In the genomic region with DNA sequence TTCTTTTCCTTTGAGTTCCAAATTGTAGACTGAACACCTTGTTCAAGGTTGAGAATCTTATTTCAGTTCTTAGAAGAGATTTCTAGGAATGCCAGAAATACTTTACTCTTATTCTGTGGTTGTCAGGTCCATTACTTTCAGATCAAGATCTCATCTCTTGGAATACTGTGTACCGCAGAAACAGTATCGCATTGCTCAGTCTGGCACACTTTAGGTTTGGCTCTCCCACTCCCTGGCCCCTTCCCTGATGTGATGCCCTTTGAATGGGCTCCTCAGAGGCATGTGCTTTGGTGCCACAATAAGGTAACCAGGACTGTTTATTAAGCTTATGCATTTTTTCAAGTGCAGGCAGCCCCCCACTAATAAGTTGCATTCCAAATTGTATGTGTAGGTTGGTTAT, we compare ENCODE assay signal across 29 cellular contexts.
"Had no signal": no experiment of that assay in that cellular context is flagged by ENCODE, and none has a peak within 500 bp of the region (broad histone marks: within the 10 kb centered on the region; RNA-seq: fewer than 3 reads in every experiment).

No MANE protein-coding gene starts in this region.

- H3K4me1 ChIP-seq: stomach, thyroid gland, upper lobe of right lung, uterus had no signal

- H3K27ac ChIP-seq: stomach, suprapubic skin, testis, thoracic aorta, thyroid gland, tibial artery, tibial nerve, transverse colon, upper lobe of left lung, upper lobe of right lung, uterus, vagina had no signal

- H3K4me1 Mint-ChIP-seq: stimulated activated effector memory CD8-positive, alpha-beta T cell treated with anti-CD3 and anti-CD28 coated beads, Interleukin-12 subunit alpha, Interleukin-12 subunit beta, amount 100 ng/mL, for 72 hours; stimulated activated memory B cell treated with anti-CD40 and anti-IgM and Interleukin-4, amounts not matched to agents 10 μg/mL and 1 μg/mL and 100 μg/mL, for 72 hours; stimulated activated naive B cell treated with anti-CD40 and anti-IgM and Interleukin-4, amounts not matched to agents 10 μg/mL and 1 μg/mL and 100 μg/mL, for 72 hours; stimulated activated naive CD8-positive, alpha-beta T cell treated with anti-CD3 and anti-CD28 coated beads, Interleukin-15, amount 100 ng/mL, for 72 hours had no signal

- H3K27ac Mint-ChIP-seq: stimulated activated effector memory CD8-positive, alpha-beta T cell treated with anti-CD3 and anti-CD28 coated beads, Interleukin-12 subunit alpha, Interleukin-12 subunit beta, amount 100 ng/mL, for 72 hours; stimulated activated memory B cell treated with anti-CD40 and anti-IgM and Interleukin-4, amounts not matched to agents 10 μg/mL and 1 μg/mL and 100 μg/mL, for 72 hours; stimulated activated naive B cell treated with anti-CD40 and anti-IgM and Interleukin-4, amounts not matched to agents 10 μg/mL and 1 μg/mL and 100 μg/mL, for 72 hours; stimulated activated naive CD8-positive, alpha-beta T cell treated with anti-CD3 and anti-CD28 coated beads, Interleukin-15, amount 100 ng/mL, for 72 hours; stimulated activated naive CD8-positive, alpha-beta T cell treated with anti-CD3 and anti-CD28 coated beads, Interleukin-15, Interleukin-2, amounts not matched to agents 100 ng/mL and 50 ng/mL, for 24 hours; type B pancreatic cell had no signal

- FAIRE-seq: urothelium cell line had no signal

- H3K4me3 Mint-ChIP-seq: stimulated activated effector memory CD8-positive, alpha-beta T cell treated with anti-CD3 and anti-CD28 coated beads, Interleukin-12 subunit alpha, Interleukin-12 subunit beta, amount 100 ng/mL, for 72 hours; stimulated activated memory B cell treated with anti-CD40 and anti-IgM and Interleukin-4, amounts not matched to agents 10 μg/mL and 1 μg/mL and 100 μg/mL, for 72 hours; stimulated activated naive B cell treated with anti-CD40 and anti-IgM and Interleukin-4, amounts not matched to agents 10 μg/mL and 1 μg/mL and 100 μg/mL, for 72 hours; stimulated activated naive CD8-positive, alpha-beta T cell treated with anti-CD3 and anti-CD28 coated beads, Interleukin-15, amount 100 ng/mL, for 72 hours; stimulated activated naive CD8-positive, alpha-beta T cell treated with anti-CD3 and anti-CD28 coated beads, Interleukin-15, Interleukin-2, amounts not matched to agents 100 ng/mL and 50 ng/mL, for 24 hours; type B pancreatic cell had no signal

- H3K9me3 ChIP-seq: stomach, suprapubic skin, testis, thoracic aorta, thyroid gland, tibial artery, tibial nerve, transverse colon, upper lobe of left lung, upper lobe of right lung, uterus, vagina had no signal

- ATAC-seq: stimulated activated effector memory CD8-positive, alpha-beta T cell treated with anti-CD3 and anti-CD28 coated beads, Interleukin-12 subunit alpha, Interleukin-12 subunit beta, amount 100 ng/mL, for 72 hours; stimulated activated memory B cell treated with anti-CD40 and anti-IgM and Interleukin-4, amounts not matched to agents 10 μg/mL and 1 μg/mL and 100 μg/mL, for 72 hours; stimulated activated naive B cell treated with anti-CD40 and anti-IgM and Interleukin-4, amounts not matched to agents 10 μg/mL and 1 μg/mL and 100 μg/mL, for 72 hours; stimulated activated naive CD8-positive, alpha-beta T cell treated with anti-CD3 and anti-CD28 coated beads, Interleukin-15, amount 100 ng/mL, for 72 hours; stimulated activated naive CD8-positive, alpha-beta T cell treated with anti-CD3 and anti-CD28 coated beads, Interleukin-15, Interleukin-2, amounts not matched to agents 100 U/mL and 50 U/mL, for 24 hours; upper lobe of right lung had no signal

- H3K27me3 Mint-ChIP-seq: stimulated activated memory B cell treated with anti-CD40 and anti-IgM and Interleukin-4, amounts not matched to agents 10 μg/mL and 1 μg/mL and 100 μg/mL, for 72 hours; stimulated activated naive B cell treated with anti-CD40 and anti-IgM and Interleukin-4, amounts not matched to agents 10 μg/mL and 1 μg/mL and 100 μg/mL, for 72 hours; stimulated activated naive CD8-positive, alpha-beta T cell treated with anti-CD3 and anti-CD28 coated beads, Interleukin-15, amount 100 ng/mL, for 72 hours; stimulated activated naive CD8-positive, alpha-beta T cell treated with anti-CD3 and anti-CD28 coated beads, Interleukin-15, Interleukin-2, amounts not matched to agents 100 ng/mL and 50 ng/mL, for 24 hours; type B pancreatic cell had no signal

- H3K36me3 ChIP-seq: stomach, suprapubic skin, thoracic aorta, thyroid gland, tibial artery, transverse colon, upper lobe of left lung, upper lobe of right lung, uterus, vagina had no signal

- H3K4me3 ChIP-seq: stomach, suprapubic skin, testis, thoracic aorta, thyroid gland, tibial artery, tibial nerve, transverse colon, upper lobe of left lung, upper lobe of right lung, uterus, vagina had no signal

- H3K27me3 ChIP-seq: stomach, suprapubic skin, testis, thyroid gland, tibial artery, tibial nerve, transverse colon, upper lobe of left lung, upper lobe of right lung, uterus, vagina had no signal

- H3K9me3 Mint-ChIP-seq: stimulated activated effector memory CD8-positive, alpha-beta T cell treated with anti-CD3 and anti-CD28 coated beads, Interleukin-12 subunit alpha, Interleukin-12 subunit beta, amount 100 ng/mL, for 72 hours; stimulated activated memory B cell treated with anti-CD40 and anti-IgM and Interleukin-4, amounts not matched to agents 10 μg/mL and 1 μg/mL and 100 μg/mL, for 72 hours; stimulated activated naive B cell treated with anti-CD40 and anti-IgM and Interleukin-4, amounts not matched to agents 10 μg/mL and 1 μg/mL and 100 μg/mL, for 72 hours; stimulated activated naive CD8-positive, alpha-beta T cell treated with anti-CD3 and anti-CD28 coated beads, Interleukin-15, amount 100 ng/mL, for 72 hours; stimulated activated naive CD8-positive, alpha-beta T cell treated with anti-CD3 and anti-CD28 coated beads, Interleukin-15, Interleukin-2, amounts not matched to agents 100 ng/mL and 50 ng/mL, for 24 hours had no signal

- DNase-seq: stimulated activated CD4-positive, alpha-beta T cell treated with anti-CD3 and anti-CD28 coated beads, Interleukin-2, amount 100 ng/mL, for 48 hours; stimulated activated CD4-positive, alpha-beta T cell treated with anti-CD3 and anti-CD28 coated beads, Interleukin-4, amount 100 ng/mL, for 1 hour; stimulated activated CD4-positive, alpha-beta T cell treated with anti-CD3 and anti-CD28 coated beads, Interleukin-4, amount 100 ng/mL, for 24 hours; stimulated activated CD4-positive, alpha-beta T cell treated with anti-CD3 and anti-CD28 coated beads, Interleukin-4, amount 100 ng/mL, for 4 hours; stimulated activated CD8-positive, alpha-beta memory T cell treated with anti-CD3 and anti-CD28 coated beads, Interleukin-4, amount 100 ng/mL, for 48 hours; stimulated activated naive B cell treated with anti-CD40 and anti-IgM and Interleukin-4, amounts not matched to agents 10 μg/mL and 1 μg/mL and 100 μg/mL, for 72 hours; stimulated activated naive CD4-positive, alpha-beta T cell; stimulated activated naive CD4-positive, alpha-beta T cell treated with Interleukin-2 at 50 U/mL for 16 hours; stimulated activated naive CD8-positive, alpha-beta T cell treated with anti-CD3 and anti-CD28 coated beads, Interleukin-15, amount 100 ng/mL, for 72 hours; stimulated activated naive CD8-positive, alpha-beta T cell treated with anti-CD3 and anti-CD28 coated beads, Interleukin-15, Interleukin-2, amounts not matched to agents 100 U/mL and 50 U/mL, for 24 hours; stomach; substantia nigra; testis; thyroid gland; tibial artery; transverse colon; trophoblast cell; upper lobe of left lung; upper lobe of right lung; uterus had no signal
